14 cellular contexts compared by ENCODE assay signal in the genomic region with DNA sequence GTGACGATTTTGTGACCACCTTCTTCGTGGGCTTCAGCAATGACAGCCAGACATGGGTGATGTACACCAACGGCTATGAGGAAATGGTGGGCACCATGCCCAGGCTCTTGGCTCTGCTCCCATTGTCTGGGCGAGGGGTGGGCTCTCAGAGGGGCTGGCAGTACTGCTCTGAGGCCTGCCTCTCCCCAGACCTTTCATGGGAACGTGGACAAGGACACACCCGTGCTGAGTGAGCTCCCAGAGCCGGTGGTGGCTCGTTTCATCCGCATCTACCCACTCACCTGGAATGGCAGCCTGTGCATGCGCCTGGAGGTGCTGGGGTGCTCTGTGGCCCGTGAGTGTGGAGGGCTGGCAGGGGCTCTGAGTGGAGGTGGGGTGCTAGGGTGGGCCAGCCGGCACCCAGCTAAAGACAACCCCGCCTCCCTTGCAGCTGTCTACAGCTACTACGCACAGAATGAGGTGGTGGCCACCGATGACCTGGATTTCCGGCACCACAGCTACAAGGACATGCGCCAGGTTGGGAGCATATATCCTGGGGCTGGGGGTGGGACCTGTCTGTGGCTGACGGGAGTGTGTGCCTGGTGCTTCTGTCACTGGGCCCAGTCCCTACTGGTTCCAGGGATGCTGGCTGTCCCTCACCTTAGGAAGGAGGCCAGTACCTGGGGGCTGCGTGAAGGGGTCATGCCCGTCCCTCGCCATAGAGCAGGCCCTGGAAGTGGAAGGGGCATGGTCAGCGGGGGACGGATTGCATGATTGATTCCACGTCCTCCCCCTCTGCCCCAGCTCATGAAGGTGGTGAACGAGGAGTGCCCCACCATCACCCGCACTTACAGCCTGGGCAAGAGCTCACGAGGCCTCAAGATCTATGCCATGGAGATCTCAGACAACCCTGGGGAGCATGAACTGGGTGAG. TPM values are rescaled to one million over a fixed set of nuclear protein-coding genes. Genes with fewer than 3 reads are reported as not detected.
A peak's percentile ranks its signal among the peaks of the same experiment; 100 is the strongest.
DNase-seq lines count a peak whose midpoint lies in the region; ATAC-seq and TF ChIP-seq lines count a peak whose summit lies in the region.
"Had no signal": no experiment of that assay in that cellular context is flagged by ENCODE, and none has a peak within 500 bp of the region (broad histone marks: within the 10 kb centered on the region; RNA-seq: fewer than 3 reads in every experiment).

No MANE protein-coding gene starts in this region.

- no peak overlapping the region for H3K4me3 ChIP-seq in left ventricle myocardium inferior
- H3K4me3 ChIP-seq in coronary artery, result peak overlapping the region; percentile 22
- H3K4me3 ChIP-seq: SK-N-MC had no signal

- no peaks in the 10 kb centered on the region for H3K9me3 ChIP-seq in left ventricle myocardium inferior (replicated peaks)

- peaks cover 32% of the 10 kb centered on the region for H3K36me3 Mint-ChIP-seq in activated T-helper 2 cell treated with anti-CD3 and anti-CD28 coated beads, Interferon-gamma antibody, Interleukin-2, Interleukin-4, amounts not matched to agents 10 μg/mL and 5 μg/mL and 100 μg/mL, durations not matched to agents 14 hours and 24 hours and 36 hours (ENCODE audit: low read depth)

- no peaks in the 10 kb centered on the region for H3K9me3 Mint-ChIP-seq in activated T-helper 2 cell treated with anti-CD3 and anti-CD28 coated beads, Interferon-gamma antibody, Interleukin-2, Interleukin-4, amounts not matched to agents 10 μg/mL and 5 μg/mL and 100 μg/mL, durations not matched to agents 14 hours and 24 hours and 36 hours
- H3K9me3 Mint-ChIP-seq: CD4-positive, alpha-beta T cell had no signal

- intact Hi-C loops in Right ventricle myocardium superior (cut with DNase I), result no loop called here
- intact Hi-C loops in left ventricle myocardium inferior (cut with micrococcal nuclease), result no loop called here
- intact Hi-C loops in activated T-helper 2 cell treated with anti-CD3 and anti-CD28 coated beads, Interferon-gamma antibody, Interleukin-2, Interleukin-4, amounts not matched to agents 10 μg/mL and 5 μg/mL and 100 μg/mL, durations not matched to agents 14 hours and 24 hours and 36 hours (cut with micrococcal nuclease), result no loop called here

- H3K36me3 ChIP-seq in left ventricle myocardium inferior, result peaks cover 9% of the 10 kb centered on the region

- peaks cover under 1% of the 10 kb centered on the region for H3K4me1 Mint-ChIP-seq in activated T-helper 2 cell treated with anti-CD3 and anti-CD28 coated beads, Interferon-gamma antibody, Interleukin-2, Interleukin-4, amounts not matched to agents 10 μg/mL and 5 μg/mL and 100 μg/mL, durations not matched to agents 14 hours and 24 hours and 36 hours (ENCODE audit: low read depth)

- H3K27ac ChIP-seq in left ventricle myocardium inferior (replicated peaks) (no peak overlapping the region), coronary artery (peak overlapping the region; percentile 98 to 99)
- H3K27ac ChIP-seq: SK-N-MC had no signal

- DNase-seq in Right ventricle myocardium superior (peak; percentile 29), left ventricle myocardium inferior (no peak), NCI-H1092 treated with DMSO at 0.1 percent for 48 hours (lab: John Stamatoyannopoulos, UW) (peak; percentile 78), coronary artery (ENCODE audit: low spot score) (no peak), NCI-H2081 (lab: John Stamatoyannopoulos, UW) (no peak), NCI-H82 treated with DMSO at 0.1 percent for 48 hours (lab: John Stamatoyannopoulos, UW; ENCODE audit: unreplicated experiment) (no peak)
- DNase-seq in activated T-helper 2 cell treated with anti-CD3 and anti-CD28 coated beads, Interferon-gamma antibody, Interleukin-2, Interleukin-4, amounts not matched to agents 10 μg/mL and 5 μg/mL and 100 μg/mL, durations not matched to agents 14 hours and 24 hours and 36 hours (ENCODE audit: low spot score), result no peak
- DNase-seq: CD4-positive, alpha-beta T cell; NCI-H1436; NCI-H226; PC-3 had no signal

- peaks cover 22% of the 10 kb centered on the region for H3K4me1 ChIP-seq in left ventricle myocardium inferior

- no peak for ATAC-seq in Right ventricle myocardium superior (ENCODE audit: poor library complexity)

- no peaks in the 10 kb centered on the region for H3K27me3 ChIP-seq in left ventricle myocardium inferior (ENCODE audit: low read depth)

- no peaks in the 10 kb centered on the region for H3K27me3 Mint-ChIP-seq in activated T-helper 2 cell treated with anti-CD3 and anti-CD28 coated beads, Interferon-gamma antibody, Interleukin-2, Interleukin-4, amounts not matched to agents 10 μg/mL and 5 μg/mL and 100 μg/mL, durations not matched to agents 14 hours and 24 hours and 36 hours (ENCODE audit: low read depth)
- H3K27me3 Mint-ChIP-seq: B cell had no signal

- TF ChIP-seq CTCF in left ventricle myocardium inferior (IDR thresholded peaks at IDR 0.05; ENCODE audit: borderline replicate concordance) (no peak), coronary artery (IDR thresholded peaks at IDR 0.05) (no peak)

- H3K4me3 Mint-ChIP-seq in activated T-helper 2 cell treated with anti-CD3 and anti-CD28 coated beads, Interferon-gamma antibody, Interleukin-2, Interleukin-4, amounts not matched to agents 10 μg/mL and 5 μg/mL and 100 μg/mL, durations not matched to agents 14 hours and 24 hours and 36 hours (ENCODE audit: low read depth), result no peak overlapping the region
- H3K4me3 Mint-ChIP-seq: B cell; CD4-positive, alpha-beta T cell had no signal

- no peak overlapping the region for H3K27ac Mint-ChIP-seq in activated T-helper 2 cell treated with anti-CD3 and anti-CD28 coated beads, Interferon-gamma antibody, Interleukin-2, Interleukin-4, amounts not matched to agents 10 μg/mL and 5 μg/mL and 100 μg/mL, durations not matched to agents 14 hours and 24 hours and 36 hours
- H3K27ac Mint-ChIP-seq: B cell; CD4-positive, alpha-beta T cell had no signal

RNA-seq across cellular contexts. Expression of a gene that starts 6.8 kb away (rescaled TPM):
- total RNA-seq in Right ventricle myocardium superior, result 12.4 TPM
- 20.5 TPM for total RNA-seq in left ventricle myocardium inferior
- total RNA-seq in activated T-helper 2 cell treated with anti-CD3 and anti-CD28 coated beads, Interferon-gamma antibody, Interleukin-2, Interleukin-4, amounts not matched to agents 10 μg/mL and 5 μg/mL and 100 μg/mL, durations not matched to agents 14 hours and 24 hours and 36 hours, result 36.4 and 38.7 TPM in 2 replicates
- total RNA-seq: LHCN-M2, PC-3 had no signal

RNA-seq across cellular contexts. Expression of a gene that starts 12.4 kb away (rescaled TPM):
- 75.3 TPM for total RNA-seq in Right ventricle myocardium superior
- total RNA-seq in left ventricle myocardium inferior, result 78.0 TPM
- 205 and 215 TPM in 2 replicates for total RNA-seq in activated T-helper 2 cell treated with anti-CD3 and anti-CD28 coated beads, Interferon-gamma antibody, Interleukin-2, Interleukin-4, amounts not matched to agents 10 μg/mL and 5 μg/mL and 100 μg/mL, durations not matched to agents 14 hours and 24 hours and 36 hours

RNA-seq across cellular contexts. Expression of a gene that starts 28.6 kb away (rescaled TPM):
- total RNA-seq in Right ventricle myocardium superior, result 15.5 TPM
- 12.4 TPM for total RNA-seq in left ventricle myocardium inferior
- total RNA-seq in activated T-helper 2 cell treated with anti-CD3 and anti-CD28 coated beads, Interferon-gamma antibody, Interleukin-2, Interleukin-4, amounts not matched to agents 10 μg/mL and 5 μg/mL and 100 μg/mL, durations not matched to agents 14 hours and 24 hours and 36 hours, result 36.8 and 42.7 TPM in 2 replicates

RNA-seq across cellular contexts. Expression of a gene that starts 30.2 kb away (rescaled TPM):
- total RNA-seq in Right ventricle myocardium superior (2,290 TPM), left ventricle myocardium inferior (518 TPM)
- not detected in 2 replicates for total RNA-seq in activated T-helper 2 cell treated with anti-CD3 and anti-CD28 coated beads, Interferon-gamma antibody, Interleukin-2, Interleukin-4, amounts not matched to agents 10 μg/mL and 5 μg/mL and 100 μg/mL, durations not matched to agents 14 hours and 24 hours and 36 hours
- total RNA-seq: B cell; CD4-positive, alpha-beta T cell; LHCN-M2; PC-3 had no signal

RNA-seq across cellular contexts. Expression of a gene that starts 45.6 kb away (rescaled TPM):
- total RNA-seq in Right ventricle myocardium superior (1,131 TPM), left ventricle myocardium inferior (671 TPM)
- total RNA-seq in activated T-helper 2 cell treated with anti-CD3 and anti-CD28 coated beads, Interferon-gamma antibody, Interleukin-2, Interleukin-4, amounts not matched to agents 10 μg/mL and 5 μg/mL and 100 μg/mL, durations not matched to agents 14 hours and 24 hours and 36 hours, result 0.67 and 0.73 TPM in 2 replicates
- total RNA-seq: LHCN-M2 had no signal

Comparison
In these comparisons a context has a peak if more than half of its experiments do, and no peak if none do; other contexts are left out.
1. DNase-seq: peak in Right ventricle myocardium superior (single experiment) and NCI-H1092 treated with DMSO at 0.1 percent for 48 hours (single experiment); none in left ventricle myocardium inferior (single experiment), coronary artery (single experiment), activated T-helper 2 cell treated with anti-CD3 and anti-CD28 coated beads, Interferon-gamma antibody, Interleukin-2, Interleukin-4, amounts not matched to agents 10 μg/mL and 5 μg/mL and 100 μg/mL, durations not matched to agents 14 hours and 24 hours and 36 hours (single experiment), NCI-H2081 (0 of 2) and NCI-H82 treated with DMSO at 0.1 percent for 48 hours (single experiment).